16 cellular contexts compared by ENCODE assay signal in the genomic region with DNA sequence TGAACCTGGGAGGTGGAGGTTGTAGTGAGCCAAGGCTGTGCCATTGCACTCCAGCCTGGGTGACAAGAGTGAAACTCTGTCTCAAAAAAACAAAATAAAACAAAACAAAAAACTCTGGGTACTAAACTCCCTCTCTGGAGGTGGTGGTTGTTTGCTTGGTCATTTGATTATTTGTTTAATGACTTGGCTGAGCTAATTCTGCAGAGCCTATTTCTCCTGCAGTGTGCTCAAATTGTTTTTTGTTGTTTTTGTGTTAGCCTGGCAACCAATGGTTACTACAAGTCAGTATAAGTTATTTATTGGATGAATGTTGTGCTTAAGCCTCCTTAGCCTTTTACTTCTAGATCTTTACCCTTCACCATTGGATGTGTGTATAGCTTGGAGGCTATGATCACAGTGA.
DNase-seq lines count a peak whose midpoint lies in the region; ATAC-seq and TF ChIP-seq lines count a peak whose summit lies in the region.
"Had no signal": no experiment of that assay in that cellular context is flagged by ENCODE, and none has a peak within 500 bp of the region (broad histone marks: within the 10 kb centered on the region; RNA-seq: fewer than 3 reads in every experiment).

No MANE protein-coding gene starts in this region.

- TF ChIP-seq CTCF in body of pancreas (IDR thresholded peaks at IDR 0.05), result no peak
- no peak for TF ChIP-seq CTCF in stomach (IDR thresholded peaks at IDR 0.05)

- TF ChIP-seq POLR2A in body of pancreas (IDR thresholded peaks at IDR 0.05) (no peak), stomach (IDR thresholded peaks at IDR 0.05) (no peak)

- no peak for TF ChIP-seq EP300 in stomach (IDR thresholded peaks at IDR 0.05)

- intact Hi-C loops in body of pancreas (cut with DNase I) (no loop called here), stomach (cut with DNase I; ENCODE audit: low total_unique reads) (no loop called here)

- ATAC-seq in body of pancreas, result peak; percentile 52

- no peaks in the 10 kb centered on the region for H3K9me3 ChIP-seq in body of pancreas
- H3K9me3 ChIP-seq in stomach, result peaks cover 0 to 3% (median 0%) of the 10 kb centered on the region in 4 donors
- H3K9me3 ChIP-seq: BE2C had no signal

- H3K4me1 ChIP-seq in body of pancreas, result peaks cover 23% of the 10 kb centered on the region
- H3K4me1 ChIP-seq in stomach, result no peaks in the 10 kb centered on the region

- H3K4me3 ChIP-seq in body of pancreas (no peak overlapping the region), stomach (no peak overlapping the region)

- H3K36me3 ChIP-seq in body of pancreas (replicated peaks in 1 of 2; ENCODE audit: insufficient read depth in 1 of 2, low read depth in 2 of 2) (no peaks in the 10 kb centered on the region), stomach (no peaks in the 10 kb centered on the region)
- H3K36me3 ChIP-seq: BE2C had no signal

- H3K27ac ChIP-seq in body of pancreas (peak overlapping the region in 2 of 4 donors; percentile 53 to 60), stomach (no peak overlapping the region)
- H3K27ac ChIP-seq: C4-2B had no signal

- DNase-seq in NCI-H2196 (lab: John Stamatoyannopoulos, UW; ENCODE audit: unreplicated experiment) (peak; percentile 24), NCI-H2196 treated with DMSO at 0.1 percent for 48 hours (lab: John Stamatoyannopoulos, UW; ENCODE audit: unreplicated experiment) (no peak), DMS53 (lab: John Stamatoyannopoulos, UW) (peak; percentile 95), NCI-H69 (lab: John Stamatoyannopoulos, UW) (peak; percentile 30), body of pancreas (no peak), NCI-H1092 treated with DMSO at 0.1 percent for 48 hours (lab: John Stamatoyannopoulos, UW) (no peak), stomach (no peak), LoVo (ENCODE audit: low spot score) (no peak)
- DNase-seq: BE2C; CD4-positive, alpha-beta memory T cell; COR-L47; DMS153; GF-D8; HCEC 1CT; HFFc6 had no signal

- H3K27me3 ChIP-seq in body of pancreas (no peaks in the 10 kb centered on the region), stomach (no peaks in the 10 kb centered on the region)
- H3K27me3 ChIP-seq: BE2C had no signal

Comparison
In these comparisons a context has a peak if more than half of its experiments do, and no peak if none do; other contexts are left out.
1. DNase-seq: peak in NCI-H2196 (single experiment), DMS53 (single experiment) and NCI-H69 (single experiment); none in NCI-H2196 treated with DMSO at 0.1 percent for 48 hours (single experiment), body of pancreas (0 of 4), NCI-H1092 treated with DMSO at 0.1 percent for 48 hours (single experiment), stomach (single experiment) and LoVo (single experiment).